Comparison of ENCODE assay signal across 28 cellular contexts in the genomic region with DNA sequence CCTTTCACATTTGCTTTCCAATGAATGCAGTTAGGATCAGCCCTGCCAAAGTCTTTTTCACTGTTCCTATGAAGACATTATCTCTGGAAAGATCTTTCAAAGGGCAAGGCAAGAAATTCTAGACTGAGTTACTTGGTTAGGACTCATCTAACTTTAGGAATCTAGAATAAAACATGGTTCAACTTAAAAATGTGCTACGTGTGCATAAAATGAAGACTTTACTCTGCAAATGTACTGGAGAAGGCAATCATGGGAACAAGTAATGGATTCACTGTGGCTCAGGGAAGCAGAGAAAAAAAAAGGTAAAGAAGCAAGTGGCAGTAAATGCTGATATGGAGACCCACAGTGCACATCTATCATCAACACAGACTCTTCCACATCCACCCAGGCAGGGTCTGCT.
"Had no signal": no experiment of that assay in that cellular context is flagged by ENCODE, and none has a peak within 500 bp of the region (broad histone marks: within the 10 kb centered on the region; RNA-seq: fewer than 3 reads in every experiment).

No MANE protein-coding gene starts in this region.

- DNase-seq: colonic mucosa; cortex of kidney; dermis blood vessel endothelial cell; dorsolateral prefrontal cortex; effector CD4-positive, alpha-beta T cell; effector CD8-positive, alpha-beta T cell; effector memory CD4-positive, alpha-beta T cell; effector memory CD8-positive, alpha-beta T cell; endodermal cell; erythroblast; esophagus squamous epithelium; foreskin fibroblast; foreskin keratinocyte; foreskin melanocyte; gastrocnemius medialis; glutamatergic neuron; head of caudate nucleus; heart left ventricle; heart right ventricle had no signal

- H3K27me3 ChIP-seq: colonic mucosa, esophagus muscularis mucosa, esophagus squamous epithelium, foreskin keratinocyte, gastrocnemius medialis, gastroesophageal sphincter, heart left ventricle, heart right ventricle, hepatocyte had no signal

- H3K9me3 ChIP-seq: colonic mucosa, esophagus muscularis mucosa, esophagus squamous epithelium, gastrocnemius medialis, gastroesophageal sphincter, heart left ventricle, heart right ventricle had no signal

- FAIRE-seq: endometrium, endothelial cell of umbilical vein, frontal cortex had no signal

- H3K4me3 ChIP-seq: colonic mucosa, coronary artery, dorsolateral prefrontal cortex, esophagus muscularis mucosa, esophagus squamous epithelium, gastrocnemius medialis, gastroesophageal sphincter, heart left ventricle, heart right ventricle, hepatocyte had no signal

- H3K4me2 ChIP-seq: hepatocyte had no signal

- H3K79me2 ChIP-seq: hepatocyte had no signal

- H3K27ac ChIP-seq: colonic mucosa, coronary artery, dorsolateral prefrontal cortex, epithelial cell of prostate, esophagus muscularis mucosa, esophagus squamous epithelium, foreskin keratinocyte, gastrocnemius medialis, gastroesophageal sphincter, heart left ventricle, heart right ventricle, hepatocyte had no signal

- H3K4me1 ChIP-seq: colonic mucosa, esophagus muscularis mucosa, esophagus squamous epithelium, foreskin keratinocyte, gastrocnemius medialis, gastroesophageal sphincter, heart left ventricle, heart right ventricle had no signal

- H3K36me3 ChIP-seq: colonic mucosa, esophagus muscularis mucosa, esophagus squamous epithelium, gastrocnemius medialis, gastroesophageal sphincter, heart left ventricle, heart right ventricle had no signal

- ATAC-seq: effector memory CD8-positive, alpha-beta T cell; esophagus mucosa; foreskin keratinocyte; gastrocnemius medialis; gastroesophageal sphincter; heart left ventricle; heart right ventricle had no signal

- H2AFZ ChIP-seq: hepatocyte had no signal
